19 cellular contexts compared by ENCODE assay signal in the genomic region with DNA sequence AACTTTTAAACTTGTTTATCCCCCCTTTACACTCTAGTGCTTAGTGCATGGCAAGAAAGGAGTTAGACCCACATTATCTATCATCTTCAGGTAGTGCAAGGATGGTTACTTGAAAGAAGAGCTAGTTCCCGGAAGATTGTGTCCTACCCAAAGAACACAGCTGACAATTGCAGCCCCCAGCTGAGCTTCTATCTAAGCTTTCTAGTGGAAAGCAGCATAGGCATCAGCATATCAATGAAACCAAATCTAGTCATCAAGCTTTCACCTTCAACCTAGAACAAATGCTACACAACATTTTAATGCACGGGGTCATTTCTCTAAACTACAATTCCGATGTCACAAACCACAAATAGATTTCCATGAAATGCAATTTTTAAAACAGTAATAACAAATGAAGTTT.
DNase-seq lines count a peak whose midpoint lies in the region; TF ChIP-seq lines count a peak whose summit lies in the region.
"Had no signal": no experiment of that assay in that cellular context is flagged by ENCODE, and none has a peak within 500 bp of the region (broad histone marks: within the 10 kb centered on the region; RNA-seq: fewer than 3 reads in every experiment).

No MANE protein-coding gene starts in this region.

- H3K4me3 Mint-ChIP-seq in endodermal cell = no peak overlapping the region
- H3K4me3 Mint-ChIP-seq: CD8-positive, alpha-beta T cell; HFFc6 had no signal

- H3K36me3 Mint-ChIP-seq in endodermal cell (ENCODE audit: low read depth) = peaks cover 65% of the 10 kb centered on the region
- H3K36me3 Mint-ChIP-seq: CD8-positive, alpha-beta T cell had no signal

- H3K27me3 Mint-ChIP-seq in endodermal cell (ENCODE audit: insufficient read depth) = no peaks in the 10 kb centered on the region

- H3K4me1 Mint-ChIP-seq in endodermal cell = peaks cover 15% of the 10 kb centered on the region

- H3K9me3 Mint-ChIP-seq in endodermal cell = no peaks in the 10 kb centered on the region
- H3K9me3 Mint-ChIP-seq: CD8-positive, alpha-beta T cell; HFFc6 had no signal

- H3K9ac ChIP-seq in HUES48 (ENCODE audit: low read depth, low read length) = no peak overlapping the region
- H3K9ac ChIP-seq in endodermal cell (ENCODE audit: extremely low read depth, low read length, poor library complexity, severe bottlenecking) = no peak overlapping the region
- no peak overlapping the region for H3K9ac ChIP-seq in stomach smooth muscle (ENCODE audit: low read length in 2 of 2)
- no peak overlapping the region for H3K9ac ChIP-seq in colonic mucosa (ENCODE audit: low read depth in 2 of 2, low read length in 2 of 2)
- H3K9ac ChIP-seq: BLaER1 treated with 17β-estradiol and CSF1 and Interleukin-3, amounts not matched to agents 10 nM and 100 nM had no signal

- WGBS in endodermal cell (ENCODE audit: insufficient coverage in 1 of 2, insufficient read length in 1 of 2), 2 experiments = 50% methylated on average over 2 of the region's 3 CpGs; no CpG with 5 or more reads in 1 of the 2 experiments

- H3K27ac Mint-ChIP-seq in endodermal cell = no peak overlapping the region
- H3K27ac Mint-ChIP-seq: CD8-positive, alpha-beta T cell; HFFc6 had no signal

- H3K36me3 ChIP-seq in HUES48 (ENCODE audit: control insufficient read depth, insufficient read depth, low read length) (peaks cover 83% of the 10 kb centered on the region), endodermal cell (ENCODE audit: control insufficient read depth, insufficient read depth, low read length) (peaks cover 73% of the 10 kb centered on the region), stomach smooth muscle (ENCODE audit: control insufficient read depth in 2 of 2, insufficient read depth in 2 of 2, low read length in 2 of 2) (peaks cover 7 to 11% of the 10 kb centered on the region in 2 donors), colonic mucosa (no peaks in the 10 kb centered on the region)
- H3K36me3 ChIP-seq: BLaER1 treated with 17β-estradiol and CSF1 and Interleukin-3, amounts not matched to agents 10 nM and 100 nM had no signal

- H3K27ac ChIP-seq in HUES48 (ENCODE audit: low read depth, low read length) (peak overlapping the region; percentile 82), endodermal cell (ENCODE audit: low read depth, low read length) (peak overlapping the region; percentile 99), stomach smooth muscle (ENCODE audit: low read length) (peak overlapping the region; percentile 53), colonic mucosa (no peak overlapping the region)
- H3K27ac ChIP-seq: BLaER1 treated with 17β-estradiol and CSF1 and Interleukin-3, amounts not matched to agents 10 nM and 100 nM; RWPE1; SK-N-MC had no signal

- peak overlapping the region; percentile 6; the same call in 1 of the 2 replicates for H3K4me3 ChIP-seq in HUES48 (ENCODE audit: low read depth, low read length)
- H3K4me3 ChIP-seq in endodermal cell (ENCODE audit: low read length) = no peak overlapping the region
- H3K4me3 ChIP-seq in stomach smooth muscle (ENCODE audit: low read length in 2 of 2) = no peak overlapping the region
- no peak overlapping the region for H3K4me3 ChIP-seq in colonic mucosa
- H3K4me3 ChIP-seq: BLaER1 treated with 17β-estradiol and CSF1 and Interleukin-3, amounts not matched to agents 10 nM and 100 nM; SK-N-MC had no signal

- H3K4me1 ChIP-seq in HUES48 (ENCODE audit: control insufficient read depth, insufficient read depth, low read length) (peaks cover 66% of the 10 kb centered on the region), endodermal cell (ENCODE audit: control insufficient read depth, insufficient read depth, low read length) (peaks cover 4% of the 10 kb centered on the region), stomach smooth muscle (ENCODE audit: control insufficient read depth, insufficient read depth, low read length) (peaks cover 8% of the 10 kb centered on the region), colonic mucosa (no peaks in the 10 kb centered on the region)
- H3K4me1 ChIP-seq: BLaER1 treated with 17β-estradiol and CSF1 and Interleukin-3, amounts not matched to agents 10 nM and 100 nM had no signal

- DNase-seq in endodermal cell (no peak), iPS-NIHi11 (ENCODE audit: low spot score) (peak; percentile 22), epidermal melanocyte (ENCODE audit: insufficient read length, low spot score) (no peak), T-helper 9 cell (no peak), colonic mucosa (no peak)
- no peak for DNase-seq in stimulated activated CD4-positive, alpha-beta T cell treated with anti-CD3 and anti-CD28 coated beads, Interleukin-15, amount 100 ng/mL, for 24 hours
- DNase-seq: ACHN; CD8-positive, alpha-beta T cell; HFFc6; KG1; NCI-H1092; NCI-H1436 treated with DMSO at 0.1 percent for 48 hours; NCI-H1930; SHP77 treated with DMSO at 0.1 percent for 48 hours had no signal

- TF ChIP-seq CTCF in endodermal cell (conservative IDR thresholded peaks at IDR 0.05) (no peak), colonic mucosa (IDR thresholded peaks at IDR 0.05) (no peak)

- H3K9me3 ChIP-seq in HUES48 (ENCODE audit: control insufficient read depth, insufficient read depth, low read length) (no peaks in the 10 kb centered on the region), endodermal cell (ENCODE audit: control insufficient read depth, low read length) (no peaks in the 10 kb centered on the region), stomach smooth muscle (ENCODE audit: control insufficient read depth in 2 of 2, low read length in 2 of 2) (no peaks in the 10 kb centered on the region), colonic mucosa (no peaks in the 10 kb centered on the region)
- H3K9me3 ChIP-seq: BLaER1 treated with 17β-estradiol and CSF1 and Interleukin-3, amounts not matched to agents 10 nM and 100 nM had no signal

- H3K27me3 ChIP-seq in HUES48 (ENCODE audit: control insufficient read depth, insufficient read depth, low read length) (peaks cover 2% of the 10 kb centered on the region; the same call in 1 of the 2 replicates), endodermal cell (ENCODE audit: control insufficient read depth, insufficient read depth, low read length, poor library complexity, severe bottlenecking) (no peaks in the 10 kb centered on the region), stomach smooth muscle (ENCODE audit: control insufficient read depth in 1 of 2, insufficient read depth in 2 of 2, low read length in 2 of 2) (peaks cover 0 to 6% of the 10 kb centered on the region in 2 donors), colonic mucosa (no peaks in the 10 kb centered on the region)

- intact Hi-C loops in colonic mucosa (cut with DNase I) = no loop called here
